22 cellular contexts compared by ENCODE assay signal in the genomic region with DNA sequence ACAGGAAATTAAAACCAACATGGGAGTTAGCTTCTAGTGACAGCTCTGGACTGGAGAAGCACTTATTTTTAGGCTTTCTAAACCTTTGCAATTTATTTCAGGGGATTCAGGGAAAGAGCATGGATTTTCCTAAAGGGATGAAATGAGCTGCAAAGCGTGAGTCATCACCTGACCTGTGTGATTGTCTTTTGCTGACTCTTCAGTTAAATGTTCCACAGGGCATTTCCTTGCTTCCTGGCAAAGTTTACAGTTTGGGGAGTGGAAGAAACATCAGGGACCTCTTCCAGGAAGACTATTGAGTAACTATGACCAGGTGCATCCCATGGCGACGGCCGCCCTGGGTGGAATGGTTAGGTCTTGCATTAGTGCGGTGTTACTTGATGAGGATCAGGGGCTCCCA.
DNase-seq lines count a peak whose midpoint lies in the region; ATAC-seq and TF ChIP-seq lines count a peak whose summit lies in the region.
"Had no signal": no experiment of that assay in that cellular context is flagged by ENCODE, and none has a peak within 500 bp of the region (broad histone marks: within the 10 kb centered on the region; RNA-seq: fewer than 3 reads in every experiment).

No MANE protein-coding gene starts in this region.

- ATAC-seq in RWPE2 (ENCODE audit: low read depth) (peak; percentile 67; the same call in 2 of the 3 replicates), mucosa of descending colon (peak; percentile 22), HG02623 (IDR thresholded peaks at IDR 0.05; ENCODE audit: unreplicated experiment) (no peak)
- ATAC-seq: foreskin keratinocyte; stimulated activated naive B cell treated with anti-CD40 and anti-IgM and Interleukin-4, amounts not matched to agents 10 μg/mL and 1 μg/mL and 100 μg/mL, for 72 hours had no signal

- H3K4me2 ChIP-seq in fibroblast of lung (ENCODE audit: extremely low read depth, insufficient read depth, low read length) = no peak overlapping the region

- intact Hi-C loops in mucosa of descending colon (cut with DNase I, micrococcal nuclease) = no loop called here

- no peak for TF ChIP-seq CTCF in RWPE2 (IDR thresholded peaks at IDR 0.05; ENCODE audit: poor library complexity, severe bottlenecking)
- no peak for TF ChIP-seq CTCF in fibroblast of lung (conservative IDR thresholded peaks at IDR 0.05 in 1 of 2, IDR thresholded peaks at IDR 0.05 in 1 of 2; ENCODE audit: low read depth in 1 of 2, low read length in 2 of 2)
- TF ChIP-seq CTCF in mucosa of descending colon (IDR thresholded peaks at IDR 0.05) = no peak
- TF ChIP-seq CTCF in suprapubic skin (IDR thresholded peaks at IDR 0.05) = no peak

- H3K9ac ChIP-seq in fibroblast of lung (ENCODE audit: insufficient read depth, low read length) = no peak overlapping the region

- no peak for TF ChIP-seq POLR2A in suprapubic skin (IDR thresholded peaks at IDR 0.05)

- H3K4me3 ChIP-seq in RWPE2 (ENCODE audit: severe bottlenecking) = no peak overlapping the region
- no peak overlapping the region for H3K4me3 ChIP-seq in fibroblast of lung (replicated peaks in 1 of 4; ENCODE audit: control extremely low read depth in 1 of 4, insufficient read depth in 1 of 4, low read depth in 3 of 4, low read length in 4 of 4)
- H3K4me3 ChIP-seq in mucosa of descending colon = no peak overlapping the region
- no peak overlapping the region for H3K4me3 ChIP-seq in suprapubic skin
- H3K4me3 ChIP-seq: ascending aorta, thoracic aorta had no signal

- no peak for TF ChIP-seq EP300 in suprapubic skin (IDR thresholded peaks at IDR 0.05)

- H3K36me3 ChIP-seq in RWPE2 (ENCODE audit: low read depth) (no peaks in the 10 kb centered on the region), fibroblast of lung (ENCODE audit: control insufficient read depth, insufficient read depth, low read length) (no peaks in the 10 kb centered on the region), mucosa of descending colon (ENCODE audit: low read depth) (no peaks in the 10 kb centered on the region), suprapubic skin (no peaks in the 10 kb centered on the region)
- H3K36me3 ChIP-seq: ascending aorta, thoracic aorta had no signal

- H3K9me3 ChIP-seq in RWPE2 (ENCODE audit: severe bottlenecking) (no peaks in the 10 kb centered on the region), fibroblast of lung (ENCODE audit: control insufficient read depth, insufficient read depth, low read depth, low read length) (no peaks in the 10 kb centered on the region), mucosa of descending colon (no peaks in the 10 kb centered on the region), suprapubic skin (no peaks in the 10 kb centered on the region)
- H3K9me3 ChIP-seq: thoracic aorta had no signal

- H4K20me1 ChIP-seq in fibroblast of lung (ENCODE audit: control insufficient read depth, extremely low read depth, insufficient read depth, low read length) = no peaks in the 10 kb centered on the region

- DNase-seq in EL (peak; percentile 27), RWPE2 (ENCODE audit: low spot score) (no peak), fibroblast of lung (ENCODE audit: low read depth in 2 of 2) (peak; percentile 53 to 65), mucosa of descending colon (no peak), globus pallidus (ENCODE audit: low spot score) (no peak), suprapubic skin (ENCODE audit: low spot score in 2 of 2) (no peak), caudate nucleus (lab: John Stamatoyannopoulos, UW) (no peak)
- DNase-seq: activated CD8-positive, alpha-beta memory T cell treated with anti-CD3 and anti-CD28 coated beads for 24 hours; activated naive CD4-positive, alpha-beta T cell treated with anti-CD3 and anti-CD28 coated beads, Interleukin-2, amount 50 U/mL, for 16 hours; activated T-cell treated with anti-CD3 and anti-CD28 coated beads, Interleukin-2, amount 50 U/mL, for 48 hours; CD4-positive, alpha-beta T cell; foreskin keratinocyte; GF-D8; kidney; NCI-H1048; NCI-H2029; posterior cingulate gyrus; stimulated activated CD4-positive, alpha-beta T cell treated with anti-CD3 and anti-CD28 coated beads, Interleukin-2, amount 100 ng/mL, for 24 hours; stimulated activated naive B cell treated with anti-CD40 and anti-IgM and Interleukin-4, amounts not matched to agents 10 μg/mL and 1 μg/mL and 100 μg/mL, for 72 hours had no signal

- no peak overlapping the region for H2AFZ ChIP-seq in fibroblast of lung (ENCODE audit: low read length)

- H3K27ac ChIP-seq in RWPE2 (ENCODE audit: poor library complexity, severe bottlenecking) = no peak overlapping the region
- H3K27ac ChIP-seq in fibroblast of lung (ENCODE audit: insufficient read depth, low read length) = no peak overlapping the region
- no peak overlapping the region for H3K27ac ChIP-seq in suprapubic skin
- no peak overlapping the region for H3K27ac ChIP-seq in caudate nucleus (ENCODE audit: low read depth, low read length)
- H3K27ac ChIP-seq: ascending aorta, foreskin keratinocyte, thoracic aorta had no signal

- WGBS in suprapubic skin = 48% methylated on average over 5 of the region's 5 CpGs

- H3K79me2 ChIP-seq in fibroblast of lung (ENCODE audit: control insufficient read depth, insufficient read depth, low read length) = no peaks in the 10 kb centered on the region

- no peaks in the 10 kb centered on the region for H3K27me3 ChIP-seq in RWPE2 (ENCODE audit: insufficient read depth, poor library complexity, severe bottlenecking)
- H3K27me3 ChIP-seq in fibroblast of lung (ENCODE audit: control insufficient read depth, insufficient read depth, low read length) = no peaks in the 10 kb centered on the region
- H3K27me3 ChIP-seq in suprapubic skin = no peaks in the 10 kb centered on the region
- H3K27me3 ChIP-seq: ascending aorta, foreskin keratinocyte had no signal

- H3K4me1 ChIP-seq in RWPE2 (ENCODE audit: insufficient read depth, poor library complexity, severe bottlenecking) (peaks cover 29% of the 10 kb centered on the region), fibroblast of lung (ENCODE audit: control insufficient read depth, extremely low read depth, insufficient read depth, low read length) (peaks cover 2% of the 10 kb centered on the region), mucosa of descending colon (ENCODE audit: low read depth) (peaks cover 14% of the 10 kb centered on the region), suprapubic skin (peaks cover 28% of the 10 kb centered on the region)
- H3K4me1 ChIP-seq: ascending aorta had no signal

Comparison
In these comparisons a context has a peak if more than half of its experiments do, and no peak if none do; other contexts are left out.
1. DNase-seq: peak in EL (single experiment) and fibroblast of lung (2 of 2); none in RWPE2 (single experiment), mucosa of descending colon (0 of 3), globus pallidus (single experiment), suprapubic skin (0 of 2) and caudate nucleus (0 of 61).